ENCODE assay signal across 20 cellular contexts in genomic region chr20:58622671-58623578, GRCh38. TPM values are rescaled to one million over a fixed set of nuclear protein-coding genes. Genes with fewer than 3 reads are reported as not detected.
DNase-seq lines count a peak whose midpoint lies in the region; ATAC-seq and TF ChIP-seq lines count a peak whose summit lies in the region.
"Had no signal": no experiment of that assay in that cellular context is flagged by ENCODE, and none has a peak within 500 bp of the region (broad histone marks: within the 10 kb centered on the region; RNA-seq: fewer than 3 reads in every experiment).

No MANE protein-coding gene starts in this region.

- H3K4me1 Mint-ChIP-seq in activated CD8-positive, alpha-beta T cell treated with anti-CD3 and anti-CD28 coated beads, Interleukin-2, amount 10 ng/mL, durations not matched to agents 7 days and 5 days (ENCODE audit: low read depth): peaks cover 5% of the 10 kb centered on the region

- H3K9me3 Mint-ChIP-seq in activated CD8-positive, alpha-beta T cell treated with anti-CD3 and anti-CD28 coated beads, Interleukin-2, amount 10 ng/mL, durations not matched to agents 7 days and 5 days (ENCODE audit: insufficient read depth): no peaks in the 10 kb centered on the region
- H3K9me3 Mint-ChIP-seq: natural killer cell treated with Interleukin-12 subunit alpha and Interleukin-12 subunit beta and Interleukin-15 and Interleukin-18, amount 100 ng/mL, for 72 hours had no signal

- peaks cover 8% of the 10 kb centered on the region for H3K27me3 Mint-ChIP-seq in activated CD8-positive, alpha-beta T cell treated with anti-CD3 and anti-CD28 coated beads, Interleukin-2, amount 10 ng/mL, durations not matched to agents 7 days and 5 days (ENCODE audit: low read depth)

- H3K36me3 Mint-ChIP-seq in activated CD8-positive, alpha-beta T cell treated with anti-CD3 and anti-CD28 coated beads, Interleukin-2, amount 10 ng/mL, durations not matched to agents 7 days and 5 days (ENCODE audit: low read depth): no peaks in the 10 kb centered on the region
- H3K36me3 Mint-ChIP-seq: activated naive CD8-positive, alpha-beta T cell; natural killer cell treated with Interleukin-12 subunit alpha and Interleukin-12 subunit beta and Interleukin-15 and Interleukin-18, amount 100 ng/mL, for 72 hours; stimulated activated memory B cell treated with anti-CD40 and anti-IgM and Interleukin-4, amounts not matched to agents 10 μg/mL and 1 μg/mL and 100 μg/mL, for 72 hours had no signal

- TF ChIP-seq POLR2A in heart left ventricle (IDR thresholded peaks at IDR 0.05): no peak

- H3K9ac ChIP-seq in adipocyte (ENCODE audit: low read length): no peak overlapping the region

- no peaks in the 10 kb centered on the region for H3K9me3 ChIP-seq in heart left ventricle
- H3K9me3 ChIP-seq in adipocyte (ENCODE audit: control insufficient read depth, low read length): no peaks in the 10 kb centered on the region
- H3K9me3 ChIP-seq: tibial artery had no signal

- H3K27ac Mint-ChIP-seq in activated CD8-positive, alpha-beta T cell treated with anti-CD3 and anti-CD28 coated beads, Interleukin-2, amount 10 ng/mL, durations not matched to agents 7 days and 5 days: no peak overlapping the region
- H3K27ac Mint-ChIP-seq: activated naive CD8-positive, alpha-beta T cell; natural killer cell treated with Interleukin-12 subunit alpha and Interleukin-12 subunit beta and Interleukin-15 and Interleukin-18, amount 100 ng/mL, for 72 hours; progenitor cell of endocrine pancreas; stimulated activated memory B cell treated with anti-CD40 and anti-IgM and Interleukin-4, amounts not matched to agents 10 μg/mL and 1 μg/mL and 100 μg/mL, for 72 hours had no signal

- H3K4me3 ChIP-seq in heart left ventricle: no peak overlapping the region
- peak overlapping the region; percentile 22 for H3K4me3 ChIP-seq in adipocyte (ENCODE audit: low read length)
- H3K4me3 ChIP-seq: tibial artery had no signal

- 78 to 84% (median 80%) methylated on average over 13 of the region's 13 CpGs for WGBS in heart left ventricle, 4 donors

- CTCF ChIA-PET in activated CD8-positive, alpha-beta T cell treated with anti-CD3 and anti-CD28 coated beads, Interleukin-2, amount 10 ng/mL, durations not matched to agents 7 days and 5 days (lab: Charles Lee): no interaction called here

- intact Hi-C loops in heart left ventricle (cut with DNase I) (loop anchor here in 1 of 10 donors (10.0 kb wide), 1 partner anchor 138 kb away; no protein-coding TSS in a partner anchor), Right ventricle myocardium superior (cut with DNase I) (no loop called here)

- peak overlapping the region in 2 of 12 donors; percentile 9 to 26 for H3K27ac ChIP-seq in heart left ventricle
- H3K27ac ChIP-seq: tibial artery had no signal

- H3K27me3 ChIP-seq in heart left ventricle (peaks cover 0 to 8% (median 0%) of the 10 kb centered on the region in 9 donors), adipocyte (replicated peaks; ENCODE audit: control insufficient read depth, insufficient read depth, low read length) (no peaks in the 10 kb centered on the region)
- H3K27me3 ChIP-seq: tibial artery had no signal

- H3K4me1 ChIP-seq in heart left ventricle (peaks cover 0 to 8% (median 0%) of the 10 kb centered on the region in 12 donors), adipocyte (ENCODE audit: control insufficient read depth, insufficient read depth, low read length) (peaks cover 35% of the 10 kb centered on the region)

- ATAC-seq in heart left ventricle (peak in 3 of 4 donors; percentile 48 to 83 (median 64)), Right ventricle myocardium superior (ENCODE audit: poor library complexity) (no peak), HG02642 (IDR thresholded peaks at IDR 0.05; ENCODE audit: poor library complexity, unreplicated experiment) (no peak)
- no peak for ATAC-seq in activated CD8-positive, alpha-beta T cell treated with anti-CD3 and anti-CD28 coated beads, Interleukin-2, amount 10 ng/mL, durations not matched to agents 7 days and 5 days
- ATAC-seq: stimulated activated memory B cell treated with anti-CD40 and anti-IgM and Interleukin-4, amounts not matched to agents 10 μg/mL and 1 μg/mL and 100 μg/mL, for 72 hours had no signal

- POLR2A ChIA-PET in activated CD8-positive, alpha-beta T cell treated with anti-CD3 and anti-CD28 coated beads, Interleukin-2, amount 10 ng/mL, durations not matched to agents 7 days and 5 days (lab: Charles Lee): no interaction called here

- no peak for TF ChIP-seq CTCF in heart left ventricle (IDR thresholded peaks at IDR 0.05)

- no peaks in the 10 kb centered on the region for H3K36me3 ChIP-seq in heart left ventricle
- no peaks in the 10 kb centered on the region for H3K36me3 ChIP-seq in adipocyte (ENCODE audit: control insufficient read depth, insufficient read depth, low read length, severe bottlenecking)
- H3K36me3 ChIP-seq: tibial artery had no signal

- H3K4me3 Mint-ChIP-seq in activated CD8-positive, alpha-beta T cell treated with anti-CD3 and anti-CD28 coated beads, Interleukin-2, amount 10 ng/mL, durations not matched to agents 7 days and 5 days: no peak overlapping the region
- H3K4me3 Mint-ChIP-seq: activated naive CD8-positive, alpha-beta T cell; natural killer cell treated with Interleukin-12 subunit alpha and Interleukin-12 subunit beta and Interleukin-15 and Interleukin-18, amount 100 ng/mL, for 72 hours; stimulated activated memory B cell treated with anti-CD40 and anti-IgM and Interleukin-4, amounts not matched to agents 10 μg/mL and 1 μg/mL and 100 μg/mL, for 72 hours had no signal

- peak in 2 of 5 donors; percentile 68 for DNase-seq in heart left ventricle
- no peak for DNase-seq in Right ventricle myocardium superior
- no peak for DNase-seq in adipocyte (ENCODE audit: low read depth)
- DNase-seq in iris pigment epithelial cell (ENCODE audit: low read depth): peak; percentile 46
- peak; percentile 46 for DNase-seq in stromal cell of bone marrow (ENCODE audit: low read depth)
- no peak for DNase-seq in activated CD4-positive, CD25-positive, alpha-beta regulatory T cell treated with anti-CD3 and anti-CD28 coated beads, Interleukin-2, amount 50 U/mL, for 72 hours
- no peak for DNase-seq in activated CD8-positive, alpha-beta T cell treated with anti-CD3 and anti-CD28 coated beads, Interleukin-2, amount 10 ng/mL, durations not matched to agents 7 days and 5 days
- DNase-seq: central memory CD4-positive, alpha-beta T cell; effector CD4-positive, alpha-beta T cell; NCI-H1417 treated with DMSO at 0.1 percent for 48 hours; NCI-H2171 treated with DMSO at 0.1 percent for 48 hours; NCI-H748 treated with DMSO at 0.1 percent for 48 hours; RPMI8226; T-helper 1 cell had no signal

RNA-seq across cellular contexts. Expression of gene STX16, which starts 28.2 kb away (rescaled TPM):
- total RNA-seq in heart left ventricle (10 to 100 TPM; 14.6 to 38.9 (median 25.6) TPM), Right ventricle myocardium superior (21.8 TPM)
- polyA plus RNA-seq in heart left ventricle: 10 to 100 TPM; 23.0 to 28.9 TPM
- 100 to 1,000 TPM; 128 to 136 TPM for total RNA-seq in activated CD8-positive, alpha-beta T cell treated with anti-CD3 and anti-CD28 coated beads, Interleukin-2, amount 10 ng/mL, durations not matched to agents 7 days and 5 days

Comparison
In these comparisons a context has a peak if more than half of its experiments do, and no peak if none do; other contexts are left out.
1. ATAC-seq: peak in heart left ventricle (3 of 4); none in Right ventricle myocardium superior (single experiment), HG02642 (single experiment) and activated CD8-positive, alpha-beta T cell treated with anti-CD3 and anti-CD28 coated beads, Interleukin-2, amount 10 ng/mL, durations not matched to agents 7 days and 5 days (single experiment).
2. DNase-seq: peak in iris pigment epithelial cell (single experiment) and stromal cell of bone marrow (single experiment); none in Right ventricle myocardium superior (single experiment), adipocyte (single experiment), activated CD4-positive, CD25-positive, alpha-beta regulatory T cell treated with anti-CD3 and anti-CD28 coated beads, Interleukin-2, amount 50 U/mL, for 72 hours (single experiment) and activated CD8-positive, alpha-beta T cell treated with anti-CD3 and anti-CD28 coated beads, Interleukin-2, amount 10 ng/mL, durations not matched to agents 7 days and 5 days (single experiment).